Comparison of ENCODE assay signal across 8 cellular contexts in genomic region chr3:195105841-195106417, GRCh38.
DNase-seq lines count a peak whose midpoint lies in the region; ATAC-seq and TF ChIP-seq lines count a peak whose summit lies in the region.

No MANE protein-coding gene starts in this region.

- CTCF ChIA-PET in MCF 10A (lab: Yijun Ruan, JAX), result interaction anchor here (0.6 to 5.0 kb wide), 12 partner anchors 9 to 433 kb away, joined by 3 to 45 read pairs (median 6); partner anchors contain the start of gene LSG1

- intact Hi-C loops in MCF 10A (cut with micrococcal nuclease), result loop anchor here (1.0 to 10.0 kb wide), 2 partner anchors 101 to 424 kb away; no protein-coding TSS in a partner anchor

- H2AK5ac ChIP-seq in mesendoderm (ENCODE audit: low read length), result no peak overlapping the region

- peaks cover 1% of the 10 kb centered on the region for H3K4me1 ChIP-seq in mesendoderm (ENCODE audit: control insufficient read depth, low read depth, low read length)

- H3K27ac ChIP-seq in mesendoderm (ENCODE audit: low read depth, low read length), result no peak overlapping the region

- peak overlapping the region; percentile 37 for H3K9ac ChIP-seq in mesendoderm (ENCODE audit: low read length)

- H3K79me1 ChIP-seq in mesendoderm (ENCODE audit: low read length), result peaks cover 3% of the 10 kb centered on the region

- H3K9me3 Mint-ChIP-seq in stimulated activated naive CD8-positive, alpha-beta T cell treated with anti-CD3 and anti-CD28 coated beads, Interleukin-15, Interleukin-2, amounts not matched to agents 100 ng/mL and 50 ng/mL, for 24 hours, result no peaks in the 10 kb centered on the region
- no peaks in the 10 kb centered on the region for H3K9me3 Mint-ChIP-seq in MCF 10A (ENCODE audit: unreplicated experiment)

- no peaks in the 10 kb centered on the region for H3K36me3 ChIP-seq in mesendoderm (ENCODE audit: control insufficient read depth, insufficient read depth, low read length)

- H3K27me3 Mint-ChIP-seq in stimulated activated naive CD8-positive, alpha-beta T cell treated with anti-CD3 and anti-CD28 coated beads, Interleukin-15, Interleukin-2, amounts not matched to agents 100 ng/mL and 50 ng/mL, for 24 hours, result no peaks in the 10 kb centered on the region
- no peaks in the 10 kb centered on the region for H3K27me3 Mint-ChIP-seq in MCF 10A (ENCODE audit: insufficient read depth, unreplicated experiment)

- no peak overlapping the region for H2BK15ac ChIP-seq in mesendoderm (replicated peaks; ENCODE audit: low read depth)

- no peak for TF ChIP-seq CTCF in MCF 10A (IDR thresholded peaks at IDR 0.05; ENCODE audit: unreplicated experiment)

- H3K18ac ChIP-seq in mesendoderm (ENCODE audit: low read length), result no peak overlapping the region

- no peak overlapping the region for H3K27ac Mint-ChIP-seq in stimulated activated naive CD8-positive, alpha-beta T cell treated with anti-CD3 and anti-CD28 coated beads, Interleukin-15, Interleukin-2, amounts not matched to agents 100 ng/mL and 50 ng/mL, for 24 hours
- no peak overlapping the region for H3K27ac Mint-ChIP-seq in MCF 10A (ENCODE audit: low read depth, unreplicated experiment)

- no peaks in the 10 kb centered on the region for H3K79me2 ChIP-seq in mesendoderm (ENCODE audit: control insufficient read depth, insufficient read depth, low read length)

- no CpG with 5 or more reads among the region's 12 CpGs for WGBS in mesendoderm (ENCODE audit: extremely low coverage, insufficient coverage, low lambda C conversion rate)

- DNase-seq in stimulated activated naive CD8-positive, alpha-beta T cell treated with anti-CD3 and anti-CD28 coated beads, Interleukin-15, Interleukin-2, amounts not matched to agents 100 U/mL and 50 U/mL, for 24 hours, result no peak
- DNase-seq in MCF 10A (ENCODE audit: unreplicated experiment) (no peak), mesendoderm (no peak), NCI-H1694 treated with DMSO at 0.1 percent for 48 hours (lab: John Stamatoyannopoulos, UW) (no peak), HCEC 1CT (no peak), cerebellar cortex (ENCODE audit: low spot score) (no peak)

- H3K4me3 ChIP-seq in mesendoderm (ENCODE audit: low read length), result no peak overlapping the region

- no peak overlapping the region for H3K23ac ChIP-seq in mesendoderm (ENCODE audit: low read length)

- H4K8ac ChIP-seq in mesendoderm (ENCODE audit: low read depth, low read length), result no peak overlapping the region

- POLR2A ChIA-PET in MCF 10A (lab: Yijun Ruan, JAX), result no interaction called here

- H3K4me2 ChIP-seq in mesendoderm (ENCODE audit: low read length), result peak overlapping the region; percentile 11

- no peak overlapping the region for H3K4ac ChIP-seq in mesendoderm (ENCODE audit: low read depth, low read length)

- no peak overlapping the region for H2BK5ac ChIP-seq in mesendoderm (ENCODE audit: low read length)

- H3K56ac ChIP-seq in mesendoderm (ENCODE audit: low read length), result peak overlapping the region; percentile 35

- no peaks in the 10 kb centered on the region for H3K27me3 ChIP-seq in mesendoderm (ENCODE audit: insufficient read depth, low read length, poor library complexity)

- H3K4me1 Mint-ChIP-seq in stimulated activated naive CD8-positive, alpha-beta T cell treated with anti-CD3 and anti-CD28 coated beads, Interleukin-15, Interleukin-2, amounts not matched to agents 100 ng/mL and 50 ng/mL, for 24 hours (ENCODE audit: low read depth), result peaks cover 12% of the 10 kb centered on the region
- H3K4me1 Mint-ChIP-seq in MCF 10A (ENCODE audit: insufficient read depth, unreplicated experiment), result peaks cover 21% of the 10 kb centered on the region

- no peak overlapping the region for H4K5ac ChIP-seq in mesendoderm (ENCODE audit: low read length)

- no TSS peak for BruUV-seq in MCF 10A (replicated peaks; lab: Mats Ljungman, UMichigan)

- H3K36me3 Mint-ChIP-seq in stimulated activated naive CD8-positive, alpha-beta T cell treated with anti-CD3 and anti-CD28 coated beads, Interleukin-15, Interleukin-2, amounts not matched to agents 100 ng/mL and 50 ng/mL, for 24 hours (ENCODE audit: low read depth), result no peaks in the 10 kb centered on the region
- H3K36me3 Mint-ChIP-seq in MCF 10A (ENCODE audit: insufficient read depth, unreplicated experiment), result peaks cover 7% of the 10 kb centered on the region

- no peak for ATAC-seq in stimulated activated naive CD8-positive, alpha-beta T cell treated with anti-CD3 and anti-CD28 coated beads, Interleukin-15, Interleukin-2, amounts not matched to agents 100 U/mL and 50 U/mL, for 24 hours
- no peak for ATAC-seq in HG03045 (IDR thresholded peaks at IDR 0.05; ENCODE audit: unreplicated experiment)

- H3K4me3 Mint-ChIP-seq in stimulated activated naive CD8-positive, alpha-beta T cell treated with anti-CD3 and anti-CD28 coated beads, Interleukin-15, Interleukin-2, amounts not matched to agents 100 ng/mL and 50 ng/mL, for 24 hours, result peak overlapping the region; percentile 63
- peak overlapping the region; percentile 61 for H3K4me3 Mint-ChIP-seq in MCF 10A (ENCODE audit: unreplicated experiment)

- H2BK120ac ChIP-seq in mesendoderm (ENCODE audit: low read depth, low read length), result no peak overlapping the region
